25 cellular contexts compared by ENCODE assay signal in the genomic region with DNA sequence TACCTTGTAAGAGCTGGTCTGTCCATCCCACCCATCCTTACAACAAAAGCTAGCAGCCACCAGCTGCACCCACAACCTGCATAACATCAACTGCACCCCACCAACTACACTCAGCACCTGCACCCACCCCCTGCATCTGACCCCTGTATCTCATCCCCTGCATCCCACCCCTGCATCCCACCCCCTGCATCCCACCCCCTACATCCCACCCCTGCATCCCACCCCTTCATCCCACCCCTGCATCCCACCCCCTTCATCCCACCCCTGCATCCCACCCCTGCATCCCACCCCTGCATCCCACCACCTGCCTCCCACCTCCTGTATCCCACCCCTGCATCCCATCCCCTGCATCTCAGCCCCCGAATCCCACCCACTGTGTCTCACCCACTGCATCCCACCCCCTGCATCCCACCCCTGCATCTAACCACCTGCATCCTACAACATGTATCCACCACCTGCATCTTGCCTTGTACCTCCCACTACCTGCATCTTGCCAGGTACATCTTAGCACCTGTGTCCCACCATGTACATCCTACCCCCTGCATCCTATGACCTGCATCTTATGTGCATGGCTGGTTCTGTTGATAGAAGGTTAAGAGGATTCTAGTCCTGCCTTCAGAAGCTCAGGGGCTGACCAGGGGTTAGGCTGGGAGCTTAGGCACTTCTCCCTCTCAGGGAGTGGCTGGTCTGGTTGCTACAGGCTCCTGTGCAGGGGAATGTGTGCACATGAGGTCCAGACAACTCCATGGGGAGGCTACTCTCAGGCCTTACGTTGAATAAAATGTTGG. TPM values are rescaled to one million over a fixed set of nuclear protein-coding genes. Genes with fewer than 3 reads are reported as not detected.
DNase-seq lines count a peak whose midpoint lies in the region; ATAC-seq, FAIRE-seq and TF ChIP-seq lines count a peak whose summit lies in the region.
"Had no signal": no experiment of that assay in that cellular context is flagged by ENCODE, and none has a peak within 500 bp of the region (broad histone marks: within the 10 kb centered on the region; RNA-seq: fewer than 3 reads in every experiment).

No MANE protein-coding gene starts in this region.

- H3K9me3 ChIP-seq in transverse colon: no peaks in the 10 kb centered on the region
- H3K9me3 ChIP-seq: Caco-2, gastroesophageal sphincter, vagina had no signal

- H3K27ac ChIP-seq in transverse colon: no peak overlapping the region
- H3K27ac ChIP-seq: cardiac muscle cell, gastroesophageal sphincter, HL-60, vagina had no signal

- intact Hi-C loops in cardiac septum (cut with DNase I): no loop called here
- intact Hi-C loops in Right ventricle myocardium superior (cut with DNase I): no loop called here
- intact Hi-C loops in transverse colon (cut with DNase I; ENCODE audit: low total_unique reads): no loop called here

- in situ Hi-C loops in transverse colon (cut with MboI; ENCODE audit: low pct_ligation_motif_present in 1 of 4, low pct_unique_long_range_greater_than_20kb in 1 of 4, low sequenced_read_pairs in 3 of 4): no loop called here

- peak; percentile 77 for FAIRE-seq in HTR-8/SVneo (lab: Jason Lieb, UNC)
- FAIRE-seq in urothelium cell line (lab: Jason Lieb, UNC): peak; percentile 83
- FAIRE-seq: RCC 7860 had no signal

- no peak overlapping the region for H3K4me3 ChIP-seq in transverse colon
- H3K4me3 ChIP-seq: cardiac muscle cell, gastroesophageal sphincter, vagina had no signal

- TF ChIP-seq POLR2A in transverse colon (IDR thresholded peaks at IDR 0.05): no peak

- H3K36me3 ChIP-seq in transverse colon: no peaks in the 10 kb centered on the region
- H3K36me3 ChIP-seq: cardiac muscle cell, gastroesophageal sphincter, vagina had no signal

- no peaks in the 10 kb centered on the region for H3K4me1 ChIP-seq in transverse colon
- H3K4me1 ChIP-seq: Caco-2, gastroesophageal sphincter, vagina had no signal

- DNase-seq in cardiac septum (ENCODE audit: low spot score) (peak; percentile 43), Right ventricle myocardium superior (no peak), HTR-8/SVneo (ENCODE audit: insufficient read length, low spot score) (no peak), germinal center (ENCODE audit: low spot score) (peak; percentile 54), urothelium cell line (ENCODE audit: low spot score) (no peak), NCI-H524 treated with DMSO at 0.1 percent for 48 hours (lab: John Stamatoyannopoulos, UW) (no peak), transverse colon (no peak)
- DNase-seq in stimulated activated CD4-positive, alpha-beta T cell treated with anti-CD3 and anti-CD28 coated beads, Interleukin-4, amount 100 ng/mL, for 1 hour: no peak
- DNase-seq: activated CD4-positive, alpha-beta T cell treated with anti-CD3 and anti-CD28 coated beads for 4 hours; activated naive CD4-positive, alpha-beta T cell treated with anti-CD3 and anti-CD28 coated beads for 36 hours; activated T-cell treated with anti-CD3 and anti-CD28 coated beads, Interleukin-2, amount 50 U/mL, for 24 hours; C1 segment of cervical spinal cord; Caco-2; kidney glomerular epithelial cell; NCI-H446; NK-92 treated with Interleukin-12 subunit alpha and Interleukin-12 subunit beta, amount 100 ng/mL, for 24 hours; T-helper 17 cell had no signal

- no peak for ATAC-seq in Right ventricle myocardium superior (ENCODE audit: poor library complexity)
- ATAC-seq: gastroesophageal sphincter, T-helper 17 cell had no signal

- WGBS in transverse colon (ENCODE audit: low coverage in 1 of 2), 2 donors: 54% methylated on average over 1 of the region's 2 CpGs; no CpG with 5 or more reads in 1 of the 2 donors

- no peak for TF ChIP-seq EP300 in transverse colon (IDR thresholded peaks at IDR 0.05; ENCODE audit: low read depth)

- peaks cover 19% of the 10 kb centered on the region for H3K27me3 ChIP-seq in transverse colon
- H3K27me3 ChIP-seq: vagina had no signal

- TF ChIP-seq CTCF in transverse colon (IDR thresholded peaks at IDR 0.05): no peak

RNA-seq across cellular contexts. Expression of a gene that starts 9.4 kb away (rescaled TPM):
- total RNA-seq in cardiac septum (not detected), Right ventricle myocardium superior (not detected), transverse colon (not detected)
- total RNA-seq: activated CD8-positive, alpha-beta memory T cell treated with anti-CD3 and anti-CD28 coated beads for 36 hours; activated naive CD4-positive, alpha-beta T cell treated with anti-CD3 and anti-CD28 coated beads for 36 hours; Caco-2; cardiac muscle cell; lung microvascular endothelial cell; skeletal muscle tissue; T-helper 17 cell had no signal

RNA-seq across cellular contexts. Expression of a gene that starts 58.7 kb away (rescaled TPM):
- total RNA-seq in cardiac septum (4.8 TPM), Right ventricle myocardium superior (1.1 TPM), transverse colon (1 to 10 TPM in 1 of 4 donors, under 1 TPM in 2, not detected in 1; 0.60 to 2.5 (median 0.95) TPM)
- total RNA-seq: Caco-2 had no signal

Comparison
In these comparisons a context has a peak if more than half of its experiments do, and no peak if none do; other contexts are left out.
1. DNase-seq: peak in cardiac septum (single experiment) and germinal center (single experiment); none in Right ventricle myocardium superior (single experiment), HTR-8/SVneo (single experiment), urothelium cell line (single experiment), NCI-H524 treated with DMSO at 0.1 percent for 48 hours (single experiment), stimulated activated CD4-positive, alpha-beta T cell treated with anti-CD3 and anti-CD28 coated beads, Interleukin-4, amount 100 ng/mL, for 1 hour (single experiment) and transverse colon (single experiment).